In the genomic region with DNA sequence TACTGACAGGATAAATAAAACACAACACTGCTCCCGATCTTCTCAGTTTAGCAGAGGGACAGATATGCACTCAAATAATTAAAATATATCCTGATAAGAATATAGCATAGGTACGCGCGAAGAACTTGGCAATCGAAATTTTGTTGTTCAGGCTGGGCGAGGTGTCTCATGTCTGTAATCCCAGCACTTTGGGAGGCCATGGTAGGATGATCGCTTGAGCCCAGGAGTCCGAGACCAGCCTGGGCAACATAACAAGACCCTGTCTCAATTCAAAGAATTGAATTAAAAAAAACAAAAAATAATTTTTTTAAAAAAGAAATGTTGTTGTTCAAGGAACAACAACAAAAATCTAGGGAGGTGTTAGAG, we compare ENCODE assay signal across 9 cellular contexts. TPM values are rescaled to one million over a fixed set of nuclear protein-coding genes. Genes with fewer than 3 reads are reported as not detected.
A peak's percentile ranks its signal among the peaks of the same experiment; 100 is the strongest.
DNase-seq lines count a peak whose midpoint lies in the region; ATAC-seq and TF ChIP-seq lines count a peak whose summit lies in the region.
"Had no signal": no experiment of that assay in that cellular context is flagged by ENCODE, and none has a peak within 500 bp of the region (broad histone marks: within the 10 kb centered on the region; RNA-seq: fewer than 3 reads in every experiment).

No MANE protein-coding gene starts in this region.

- H3K27ac Mint-ChIP-seq in activated naive CD4-positive, alpha-beta T cell treated with anti-CD3 and anti-CD28 coated beads for 36 hours = peak overlapping the region; percentile 100
- H3K27ac Mint-ChIP-seq in activated CD8-positive, alpha-beta T cell treated with anti-CD3 and anti-CD28 coated beads, Interleukin-2, amount 10 ng/mL, durations not matched to agents 7 days and 5 days = peak overlapping the region; percentile 94
- peak overlapping the region; percentile 74 for H3K27ac Mint-ChIP-seq in stimulated activated naive B cell treated with anti-CD40 and anti-IgM and Interleukin-4, amounts not matched to agents 10 μg/mL and 1 μg/mL and 100 μg/mL, for 72 hours
- H3K27ac Mint-ChIP-seq: GM23338 had no signal

- no peak for ATAC-seq in activated CD8-positive, alpha-beta T cell treated with anti-CD3 and anti-CD28 coated beads, Interleukin-2, amount 10 ng/mL, durations not matched to agents 7 days and 5 days
- no peak for ATAC-seq in stimulated activated naive B cell treated with anti-CD40 and anti-IgM and Interleukin-4, amounts not matched to agents 10 μg/mL and 1 μg/mL and 100 μg/mL, for 72 hours (replicated peaks)
- no peak for ATAC-seq in SK-N-SH treated with all-trans-retinoic acid at 6 μM for 48 hours

- no peaks in the 10 kb centered on the region for H3K27me3 Mint-ChIP-seq in activated naive CD4-positive, alpha-beta T cell treated with anti-CD3 and anti-CD28 coated beads for 36 hours (ENCODE audit: low read depth)
- H3K27me3 Mint-ChIP-seq in activated CD8-positive, alpha-beta T cell treated with anti-CD3 and anti-CD28 coated beads, Interleukin-2, amount 10 ng/mL, durations not matched to agents 7 days and 5 days (ENCODE audit: low read depth) = no peaks in the 10 kb centered on the region
- no peaks in the 10 kb centered on the region for H3K27me3 Mint-ChIP-seq in stimulated activated naive B cell treated with anti-CD40 and anti-IgM and Interleukin-4, amounts not matched to agents 10 μg/mL and 1 μg/mL and 100 μg/mL, for 72 hours

- intact Hi-C loops in activated naive CD4-positive, alpha-beta T cell treated with anti-CD3 and anti-CD28 coated beads for 36 hours (cut with micrococcal nuclease) = loop anchor here (1.0 to 10.0 kb wide), 5 partner anchors 8 to 894 kb away; partner anchors contain the start of genes B2M, MFAP1, PATL2 and SPG11

- no peaks in the 10 kb centered on the region for H3K9me3 Mint-ChIP-seq in activated naive CD4-positive, alpha-beta T cell treated with anti-CD3 and anti-CD28 coated beads for 36 hours
- no peaks in the 10 kb centered on the region for H3K9me3 Mint-ChIP-seq in activated CD8-positive, alpha-beta T cell treated with anti-CD3 and anti-CD28 coated beads, Interleukin-2, amount 10 ng/mL, durations not matched to agents 7 days and 5 days (ENCODE audit: insufficient read depth)
- H3K9me3 Mint-ChIP-seq in stimulated activated naive B cell treated with anti-CD40 and anti-IgM and Interleukin-4, amounts not matched to agents 10 μg/mL and 1 μg/mL and 100 μg/mL, for 72 hours = no peaks in the 10 kb centered on the region
- H3K9me3 Mint-ChIP-seq: GM23338 had no signal

- H3K4me1 Mint-ChIP-seq in activated naive CD4-positive, alpha-beta T cell treated with anti-CD3 and anti-CD28 coated beads for 36 hours (ENCODE audit: low read depth) = peaks cover 83% of the 10 kb centered on the region
- H3K4me1 Mint-ChIP-seq in activated CD8-positive, alpha-beta T cell treated with anti-CD3 and anti-CD28 coated beads, Interleukin-2, amount 10 ng/mL, durations not matched to agents 7 days and 5 days (ENCODE audit: low read depth) = peaks cover 85% of the 10 kb centered on the region
- peaks cover 43 to 96% of the 10 kb centered on the region in 2 donors for H3K4me1 Mint-ChIP-seq in stimulated activated naive B cell treated with anti-CD40 and anti-IgM and Interleukin-4, amounts not matched to agents 10 μg/mL and 1 μg/mL and 100 μg/mL, for 72 hours

- peak overlapping the region; percentile 58 for H3K4me3 Mint-ChIP-seq in activated naive CD4-positive, alpha-beta T cell treated with anti-CD3 and anti-CD28 coated beads for 36 hours
- peak overlapping the region; percentile 51 for H3K4me3 Mint-ChIP-seq in activated CD8-positive, alpha-beta T cell treated with anti-CD3 and anti-CD28 coated beads, Interleukin-2, amount 10 ng/mL, durations not matched to agents 7 days and 5 days
- peak overlapping the region; percentile 57 to 68 for H3K4me3 Mint-ChIP-seq in stimulated activated naive B cell treated with anti-CD40 and anti-IgM and Interleukin-4, amounts not matched to agents 10 μg/mL and 1 μg/mL and 100 μg/mL, for 72 hours
- H3K4me3 Mint-ChIP-seq: GM23338 had no signal

- peaks cover 58% of the 10 kb centered on the region for H3K36me3 Mint-ChIP-seq in activated naive CD4-positive, alpha-beta T cell treated with anti-CD3 and anti-CD28 coated beads for 36 hours (ENCODE audit: low read depth)
- H3K36me3 Mint-ChIP-seq in activated CD8-positive, alpha-beta T cell treated with anti-CD3 and anti-CD28 coated beads, Interleukin-2, amount 10 ng/mL, durations not matched to agents 7 days and 5 days (ENCODE audit: low read depth) = peaks cover 65% of the 10 kb centered on the region
- peaks cover 43 to 61% of the 10 kb centered on the region in 2 donors for H3K36me3 Mint-ChIP-seq in stimulated activated naive B cell treated with anti-CD40 and anti-IgM and Interleukin-4, amounts not matched to agents 10 μg/mL and 1 μg/mL and 100 μg/mL, for 72 hours

- peak; percentile 32 for DNase-seq in activated naive CD4-positive, alpha-beta T cell treated with anti-CD3 and anti-CD28 coated beads for 36 hours
- DNase-seq in activated naive CD4-positive, alpha-beta T cell treated with Interleukin-2 at 50 U/mL for 16 hours = no peak
- DNase-seq in activated CD8-positive, alpha-beta T cell treated with anti-CD3 and anti-CD28 coated beads, Interleukin-2, amount 10 ng/mL, durations not matched to agents 7 days and 5 days = no peak
- no peak for DNase-seq in stimulated activated naive B cell treated with anti-CD40 and anti-IgM and Interleukin-4, amounts not matched to agents 10 μg/mL and 1 μg/mL and 100 μg/mL, for 72 hours
- no peak for DNase-seq in stimulated activated CD4-positive, alpha-beta T cell treated with anti-CD3 and anti-CD28 coated beads, Interleukin-4, amount 100 ng/mL, for 24 hours
- DNase-seq: NCI-H146; NK-92 treated with Interleukin-12 subunit alpha and Interleukin-12 subunit beta, amount 100 ng/mL, for 24 hours had no signal

- POLR2A ChIA-PET in activated CD8-positive, alpha-beta T cell treated with anti-CD3 and anti-CD28 coated beads, Interleukin-2, amount 10 ng/mL, durations not matched to agents 7 days and 5 days (lab: Charles Lee) = interaction anchor here (0.7 to 21.4 kb wide), 5 partner anchors 4 to 140 kb away, joined by 3 to 2005 read pairs (median 1989); partner anchors contain the start of genes B2M, PATL2, SPG11 and TRIM69

- CTCF ChIA-PET in activated naive CD4-positive, alpha-beta T cell treated with anti-CD3 and anti-CD28 coated beads for 36 hours (lab: Charles Lee) = interaction anchor here (0.6 to 14.8 kb wide), 5 partner anchors 8 to 67 kb away, joined by 3 to 200 read pairs (median 6); partner anchors contain the start of genes PATL2, SPG11 and TRIM69
- CTCF ChIA-PET in activated CD8-positive, alpha-beta T cell treated with anti-CD3 and anti-CD28 coated beads, Interleukin-2, amount 10 ng/mL, durations not matched to agents 7 days and 5 days (lab: Charles Lee) = interaction anchor here (1.0 to 18.3 kb wide), 4 partner anchors 9 to 51 kb away, joined by 4 to 476 read pairs (median 163); partner anchors contain the start of genes SPG11 and TRIM69

TF ChIP-seq in SK-N-SH treated with all-trans-retinoic acid at 6 μM for 48 hours, 23 proteins besides CTCF, POLR2A, EP300 and RAD21 (continues in another document):
- TF ChIP-seq ZFP3 (CRISPR knock-in tag; IDR thresholded peaks at IDR 0.05) (no peak), ESRRG (CRISPR knock-in tag; IDR thresholded peaks at IDR 0.05) (no peak), PATZ1 (CRISPR knock-in tag; IDR thresholded peaks at IDR 0.05; ENCODE audit: borderline replicate concordance) (no peak), ARNTL (CRISPR knock-in tag; IDR thresholded peaks at IDR 0.05; ENCODE audit: borderline replicate concordance, low read depth) (no peak), ZNF8 (CRISPR knock-in tag; IDR thresholded peaks at IDR 0.05) (no peak), RARB (CRISPR knock-in tag; IDR thresholded peaks at IDR 0.05) (no peak)

RNA-seq across cellular contexts. Expression of gene B2M, which starts 7.6 kb away (rescaled TPM):
- 1,000 to 10,000 TPM; 5,387 to 5,703 TPM for total RNA-seq in activated naive CD4-positive, alpha-beta T cell treated with anti-CD3 and anti-CD28 coated beads for 36 hours
- total RNA-seq in activated CD8-positive, alpha-beta T cell treated with anti-CD3 and anti-CD28 coated beads, Interleukin-2, amount 10 ng/mL, durations not matched to agents 7 days and 5 days = 1,000 to 10,000 TPM; 6,300 to 6,473 TPM

RNA-seq across cellular contexts. Expression of gene PATL2, which starts 7.8 kb away (rescaled TPM):
- total RNA-seq in activated naive CD4-positive, alpha-beta T cell treated with anti-CD3 and anti-CD28 coated beads for 36 hours = 1 to 10 TPM; 6.1 to 6.3 TPM
- total RNA-seq in activated CD8-positive, alpha-beta T cell treated with anti-CD3 and anti-CD28 coated beads, Interleukin-2, amount 10 ng/mL, durations not matched to agents 7 days and 5 days = 10 to 100 TPM; 27.4 to 29.6 TPM
- total RNA-seq: GM23338 had no signal

RNA-seq across cellular contexts. Expression of gene TRIM69, which starts 17.4 kb away (rescaled TPM):
- 10 to 100 TPM; 40.3 to 42.5 TPM for total RNA-seq in activated naive CD4-positive, alpha-beta T cell treated with anti-CD3 and anti-CD28 coated beads for 36 hours
- 10 to 100 TPM; 53.0 to 59.5 TPM for total RNA-seq in activated CD8-positive, alpha-beta T cell treated with anti-CD3 and anti-CD28 coated beads, Interleukin-2, amount 10 ng/mL, durations not matched to agents 7 days and 5 days

RNA-seq across cellular contexts. Expression of gene SPG11, which starts 55.4 kb away (rescaled TPM):
- 10 to 100 TPM; 83.2 to 96.4 TPM for total RNA-seq in activated naive CD4-positive, alpha-beta T cell treated with anti-CD3 and anti-CD28 coated beads for 36 hours
- total RNA-seq in activated CD8-positive, alpha-beta T cell treated with anti-CD3 and anti-CD28 coated beads, Interleukin-2, amount 10 ng/mL, durations not matched to agents 7 days and 5 days = 10 to 100 TPM; 73.8 to 75.8 TPM
